1 cellular context compared by ENCODE assay signal in the genomic region with DNA sequence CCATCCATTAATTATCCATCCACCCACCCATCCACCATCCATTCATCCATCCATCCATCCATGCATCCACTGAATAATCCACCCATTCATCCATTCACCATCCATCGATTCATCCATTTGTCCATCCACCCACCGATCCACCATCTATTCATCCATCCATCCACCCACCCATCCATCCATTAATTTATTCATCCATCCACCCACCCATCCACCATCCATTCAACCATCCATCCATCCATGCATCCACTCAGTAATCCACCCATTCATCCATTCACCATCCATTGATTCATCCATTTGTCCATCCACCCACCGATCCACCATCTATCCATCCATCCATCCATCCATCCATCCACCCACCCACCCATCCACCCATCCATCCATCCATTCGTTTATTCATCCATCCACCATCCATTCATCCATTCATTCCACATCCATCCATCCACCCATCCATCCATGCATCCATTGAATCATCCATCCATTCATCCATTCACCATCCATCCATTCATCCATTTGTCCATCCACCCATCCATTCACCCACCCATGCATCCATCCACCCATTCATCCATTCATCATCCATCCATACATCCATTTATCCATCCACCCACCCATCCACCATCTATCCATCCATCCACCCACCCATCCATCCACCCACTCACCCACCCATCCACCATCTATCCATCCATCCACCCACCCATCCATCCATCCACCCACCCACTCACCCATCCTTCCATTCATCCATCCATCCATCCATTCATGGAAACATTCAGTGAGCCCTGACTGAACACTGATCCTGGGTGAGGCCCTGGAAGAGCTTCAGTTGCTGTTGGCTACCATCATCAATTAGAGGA.
TF ChIP-seq lines count a peak whose summit lies in the region.

No MANE protein-coding gene starts in this region.

TF ChIP-seq in HEK293, 187 proteins besides CTCF, POLR2A, EP300 and RAD21 (continued from another document):
- TF ChIP-seq, protein P1, sequence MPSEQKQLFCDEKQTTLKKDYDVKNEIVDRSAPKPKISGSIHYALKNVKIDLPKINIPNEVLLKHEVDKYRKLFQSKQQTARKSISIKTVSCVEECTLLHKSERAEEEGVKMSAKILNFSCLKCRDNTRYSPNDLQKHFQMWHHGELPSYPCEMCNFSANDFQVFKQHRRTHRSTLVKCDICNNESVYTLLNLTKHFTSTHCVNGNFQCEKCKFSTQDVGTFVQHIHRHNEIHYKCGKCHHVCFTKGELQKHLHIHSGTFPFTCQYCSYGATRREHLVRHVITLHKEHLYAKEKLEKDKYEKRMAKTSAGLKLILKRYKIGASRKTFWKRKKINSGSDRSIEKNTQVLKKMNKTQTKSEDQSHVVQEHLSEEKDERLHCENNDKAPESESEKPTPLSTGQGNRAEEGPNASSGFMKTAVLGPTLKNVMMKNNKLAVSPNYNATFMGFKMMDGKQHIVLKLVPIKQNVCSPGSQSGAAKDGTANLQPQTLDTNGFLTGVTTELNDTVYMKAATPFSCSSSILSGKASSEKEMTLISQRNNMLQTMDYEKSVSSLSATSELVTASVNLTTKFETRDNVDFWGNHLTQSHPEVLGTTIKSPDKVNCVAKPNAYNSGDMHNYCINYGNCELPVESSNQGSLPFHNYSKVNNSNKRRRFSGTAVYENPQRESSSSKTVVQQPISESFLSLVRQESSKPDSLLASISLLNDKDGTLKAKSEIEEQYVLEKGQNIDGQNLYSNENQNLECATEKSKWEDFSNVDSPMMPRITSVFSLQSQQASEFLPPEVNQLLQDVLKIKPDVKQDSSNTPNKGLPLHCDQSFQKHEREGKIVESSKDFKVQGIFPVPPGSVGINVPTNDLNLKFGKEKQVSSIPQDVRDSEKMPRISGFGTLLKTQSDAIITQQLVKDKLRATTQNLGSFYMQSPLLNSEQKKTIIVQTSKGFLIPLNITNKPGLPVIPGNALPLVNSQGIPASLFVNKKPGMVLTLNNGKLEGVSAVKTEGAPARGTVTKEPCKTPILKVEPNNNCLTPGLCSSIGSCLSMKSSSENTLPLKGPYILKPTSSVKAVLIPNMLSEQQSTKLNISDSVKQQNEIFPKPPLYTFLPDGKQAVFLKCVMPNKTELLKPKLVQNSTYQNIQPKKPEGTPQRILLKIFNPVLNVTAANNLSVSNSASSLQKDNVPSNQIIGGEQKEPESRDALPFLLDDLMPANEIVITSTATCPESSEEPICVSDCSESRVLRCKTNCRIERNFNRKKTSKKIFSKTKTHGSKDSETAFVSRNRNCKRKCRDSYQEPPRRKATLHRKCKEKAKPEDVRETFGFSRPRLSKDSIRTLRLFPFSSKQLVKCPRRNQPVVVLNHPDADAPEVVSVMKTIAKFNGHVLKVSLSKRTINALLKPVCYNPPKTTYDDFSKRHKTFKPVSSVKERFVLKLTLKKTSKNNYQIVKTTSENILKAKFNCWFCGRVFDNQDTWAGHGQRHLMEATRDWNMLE (tag by site-specific recombination; conservative IDR thresholded peaks at IDR 0.05; ENCODE audit: low read depth) = no peak
- TF ChIP-seq PBX3 (CRISPR knock-in tag; IDR thresholded peaks at IDR 0.05) = no peak
- TF ChIP-seq EGR2 (tag by site-specific recombination; IDR thresholded peaks at IDR 0.05; ENCODE audit: low read depth) = peak; percentile 96
- no peak for TF ChIP-seq ZNF624 (tag by site-specific recombination; IDR thresholded peaks at IDR 0.05)
- no peak for TF ChIP-seq PRDM1 (tag by site-specific recombination; IDR thresholded peaks at IDR 0.05)
- TF ChIP-seq ZBTB6 (tag by site-specific recombination; IDR thresholded peaks at IDR 0.05) = no peak
